Comparison of ENCODE assay signal across 8 cellular contexts in genomic region chr20:59006864-59007757, GRCh38. TPM values are rescaled to one million over a fixed set of nuclear protein-coding genes. Genes with fewer than 3 reads are reported as not detected.
A peak's percentile ranks its signal among the peaks of the same experiment; 100 is the strongest.
DNase-seq lines count a peak whose midpoint lies in the region; ATAC-seq, FAIRE-seq and TF ChIP-seq lines count a peak whose summit lies in the region.

TSS of gene CTSZ (minus strand) at chr20:59007254. CDS start at chr20:59007128, 126 bp downstream.

- no peaks in the 10 kb centered on the region for H3K27me3 ChIP-seq in gastroesophageal sphincter

- H3K4me2 ChIP-seq in A549 = peak within 1 kb of the TSS; percentile 76

- 63% methylated on average over 6 of the region's 86 CpGs for WGBS in A549 (ENCODE audit: missing lambda C conversion rate)
- no CpG with 5 or more reads among the region's 86 CpGs for WGBS in gastroesophageal sphincter (ENCODE audit: low coverage in 1 of 2), 2 donors

- TF ChIP-seq EP300 in A549 (IDR thresholded peaks at IDR 0.05) (no peak), gastroesophageal sphincter (IDR thresholded peaks at IDR 0.05) (no peak)

- TF ChIP-seq CTCF in A549 (IDR thresholded peaks at IDR 0.05) (no peak), NB4 (IDR thresholded peaks at IDR 0.05; ENCODE audit: low read depth, low read length) (no peak), gastroesophageal sphincter (IDR thresholded peaks at IDR 0.05) (no peak), omental fat pad (IDR thresholded peaks at IDR 0.05) (no peak)

- TF ChIP-seq POLR2A in A549 (IDR thresholded peaks at IDR 0.05; ENCODE audit: low read length) (peak; percentile 54), NB4 (IDR thresholded peaks at IDR 0.05; ENCODE audit: extremely low read depth, insufficient read length) (peak; percentile 29), gastroesophageal sphincter (IDR thresholded peaks at IDR 0.05) (peak; percentile 57 to 72)

- CTCF ChIA-PET in A549 (lab: Yijun Ruan, JAX) = no interaction called here

- peak; percentile 32 to 74 for DNase-seq in A549 (ENCODE audit: low read depth in 1 of 2, low spot score in 1 of 2)
- DNase-seq in GM19238 (ENCODE audit: insufficient read length, low spot score) = peak; percentile 60
- DNase-seq in NB4 (ENCODE audit: low read depth) = peak; percentile 80
- DNase-seq in activated gamma-delta T cell treated with Interleukin-2 at 50 U/mL for 16 hours = peak; percentile 35
- DNase-seq in omental fat pad (ENCODE audit: low spot score) = no peak
- DNase-seq in SHP77 (lab: John Stamatoyannopoulos, UW) = no peak
- no peak for DNase-seq in NCI-H1930 (lab: John Stamatoyannopoulos, UW)

- H3K4me1 ChIP-seq in A549 (peaks cover 21% of the 10 kb centered on the region), gastroesophageal sphincter (peaks cover 0 to 50% (median 28%) of the 10 kb centered on the region in 3 donors)

- peak within 1 kb of the TSS; percentile 99 for H3K4me3 ChIP-seq in A549
- peak within 1 kb of the TSS; percentile 54 for H3K4me3 ChIP-seq in NB4 (ENCODE audit: low read depth, low read length)
- peak within 1 kb of the TSS; percentile 73 to 91 for H3K4me3 ChIP-seq in gastroesophageal sphincter

- POLR2A ChIA-PET in A549 (lab: Yijun Ruan, JAX) = no interaction called here

- no peaks in the 10 kb centered on the region for H3K9me3 ChIP-seq in A549
- H3K9me3 ChIP-seq in gastroesophageal sphincter = no peaks in the 10 kb centered on the region

- FAIRE-seq in A549 (lab: Jason Lieb, UNC) = no peak

- H3K27ac ChIP-seq in A549 (peak within 1 kb of the TSS; percentile 75 to 98), gastroesophageal sphincter (peak within 1 kb of the TSS; percentile 47 to 91 (median 88))

- peaks cover 0 to 22% of the 10 kb centered on the region in 2 donors for H3K36me3 ChIP-seq in gastroesophageal sphincter

- ATAC-seq in A549 (peak; percentile 84 to 89), gastroesophageal sphincter (peak; percentile 84), omental fat pad (ENCODE audit: low FRiP score) (peak; percentile 62)

- no peak; a peak in 1 of 5 replicates for TF ChIP-seq RAD21 in A549 (conservative IDR thresholded peaks at IDR 0.05 in 1 of 2, IDR thresholded peaks at IDR 0.05 in 1 of 2)

TF ChIP-seq in A549, 52 proteins besides CTCF, POLR2A, EP300 and RAD21:
- TF ChIP-seq CBX8 (IDR thresholded peaks at IDR 0.05) (no peak), PHF8 (IDR thresholded peaks at IDR 0.05; ENCODE audit: borderline replicate concordance, low read depth) (peak; percentile 34), JUN (IDR thresholded peaks at IDR 0.05) (peak in 1 of 2 experiments; percentile 52; a peak in 1 of 5 replicates)

RNA-seq across cellular contexts. Expression of gene CTSZ, which starts in this region (rescaled TPM):
- 115 and 128 TPM in 2 replicates for polyA plus RNA-seq in A549 (2011; rRNA removed)
- polyA plus RNA-seq in A549 (2012; cell fraction: cytosol; rRNA removed) = 153 and 175 TPM in 2 replicates
- polyA plus RNA-seq in A549 (2012; cell fraction: nucleus; rRNA removed) = 90.9 and 95.1 TPM in 2 replicates
- polyA plus RNA-seq in A549 (2017; fragmentation: RNase III; extraction: RNeasy Plus Mini Kit Qiagen cat#74134 plus additional on column Dnase treatment) = 154 to 158 TPM (median 156 TPM) in 3 replicates
- 67.3 and 74.5 TPM in 2 replicates for polyA minus RNA-seq in A549 (2011; rRNA and poly(A)+ RNA removed)
- 100 to 1,000 TPM; 167 to 222 (median 176) TPM for total RNA-seq in gastroesophageal sphincter
- 100 to 1,000 TPM; 165 to 410 (median 217) TPM for total RNA-seq in omental fat pad

Comparison
In these comparisons a context has a peak if more than half of its experiments do, and no peak if none do; other contexts are left out.
1. DNase-seq: peak in A549 (2 of 2), GM19238 (single experiment), NB4 (single experiment) and activated gamma-delta T cell treated with Interleukin-2 at 50 U/mL for 16 hours (single experiment); none in omental fat pad (single experiment), SHP77 (0 of 2) and NCI-H1930 (0 of 2).
2. Peak in every context shown above with its lines, with median percentiles within 50 percentile points of each other: ATAC-seq, H3K4me3 ChIP-seq and POLR2A ChIP-seq.